ENCODE assay signal across 2 cellular contexts in the genomic region with DNA sequence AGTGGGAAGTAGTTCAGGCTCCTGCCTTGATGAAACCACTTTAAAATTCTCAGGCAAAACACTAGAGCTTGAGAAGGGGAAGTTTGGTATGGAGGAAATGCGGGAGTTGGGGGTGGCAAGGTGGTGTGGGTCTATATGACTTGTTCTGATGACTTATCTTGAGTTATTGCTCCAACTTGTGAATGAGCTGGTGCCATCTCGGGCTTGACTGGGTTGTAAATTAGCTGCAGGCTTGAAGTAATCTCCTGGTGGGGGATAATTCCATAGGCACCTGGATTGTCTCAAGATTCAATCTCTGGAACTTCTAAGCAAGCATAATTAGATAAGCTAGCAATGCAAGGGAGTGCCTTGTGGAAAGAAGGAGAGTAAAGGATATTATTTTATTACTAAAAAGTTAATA.
TF ChIP-seq lines count a peak whose summit lies in the region.

No MANE protein-coding gene starts in this region.

TF ChIP-seq in GM12878, 131 proteins besides CTCF, POLR2A, EP300 and RAD21:
- TF ChIP-seq, protein P1, sequence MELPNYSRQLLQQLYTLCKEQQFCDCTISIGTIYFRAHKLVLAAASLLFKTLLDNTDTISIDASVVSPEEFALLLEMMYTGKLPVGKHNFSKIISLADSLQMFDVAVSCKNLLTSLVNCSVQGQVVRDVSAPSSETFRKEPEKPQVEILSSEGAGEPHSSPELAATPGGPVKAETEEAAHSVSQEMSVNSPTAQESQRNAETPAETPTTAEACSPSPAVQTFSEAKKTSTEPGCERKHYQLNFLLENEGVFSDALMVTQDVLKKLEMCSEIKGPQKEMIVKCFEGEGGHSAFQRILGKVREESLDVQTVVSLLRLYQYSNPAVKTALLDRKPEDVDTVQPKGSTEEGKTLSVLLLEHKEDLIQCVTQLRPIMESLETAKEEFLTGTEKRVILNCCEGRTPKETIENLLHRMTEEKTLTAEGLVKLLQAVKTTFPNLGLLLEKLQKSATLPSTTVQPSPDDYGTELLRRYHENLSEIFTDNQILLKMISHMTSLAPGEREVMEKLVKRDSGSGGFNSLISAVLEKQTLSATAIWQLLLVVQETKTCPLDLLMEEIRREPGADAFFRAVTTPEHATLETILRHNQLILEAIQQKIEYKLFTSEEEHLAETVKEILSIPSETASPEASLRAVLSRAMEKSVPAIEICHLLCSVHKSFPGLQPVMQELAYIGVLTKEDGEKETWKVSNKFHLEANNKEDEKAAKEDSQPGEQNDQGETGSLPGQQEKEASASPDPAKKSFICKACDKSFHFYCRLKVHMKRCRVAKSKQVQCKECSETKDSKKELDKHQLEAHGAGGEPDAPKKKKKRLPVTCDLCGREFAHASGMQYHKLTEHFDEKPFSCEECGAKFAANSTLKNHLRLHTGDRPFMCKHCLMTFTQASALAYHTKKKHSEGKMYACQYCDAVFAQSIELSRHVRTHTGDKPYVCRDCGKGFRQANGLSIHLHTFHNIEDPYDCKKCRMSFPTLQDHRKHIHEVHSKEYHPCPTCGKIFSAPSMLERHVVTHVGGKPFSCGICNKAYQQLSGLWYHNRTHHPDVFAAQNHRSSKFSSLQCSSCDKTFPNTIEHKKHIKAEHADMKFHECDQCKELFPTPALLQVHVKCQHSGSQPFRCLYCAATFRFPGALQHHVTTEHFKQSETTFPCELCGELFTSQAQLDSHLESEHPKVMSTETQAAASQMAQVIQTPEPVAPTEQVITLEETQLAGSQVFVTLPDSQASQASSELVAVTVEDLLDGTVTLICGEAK (IDR thresholded peaks at IDR 0.05; ENCODE audit: borderline replicate concordance), result no peak
- no peak for TF ChIP-seq CBX3 (IDR thresholded peaks at IDR 0.05; ENCODE audit: borderline replicate concordance, low read depth)
- TF ChIP-seq ZZZ3 (IDR thresholded peaks at IDR 0.05; ENCODE audit: control insufficient read depth, insufficient read length, low read depth), result no peak
- no peak for TF ChIP-seq HCFC1 (IDR thresholded peaks at IDR 0.05; ENCODE audit: low read length)
- no peak for TF ChIP-seq RCOR1 (conservative IDR thresholded peaks at IDR 0.05; ENCODE audit: low read depth, low read length)

TF ChIP-seq in GM12891, 5 proteins besides CTCF, POLR2A, EP300 and RAD21:
- TF ChIP-seq SPI1 (IDR thresholded peaks at IDR 0.05; ENCODE audit: low read depth, low read length) (no peak), POLR2AphosphoS5 (IDR thresholded peaks at IDR 0.05; ENCODE audit: low read depth, low read length) (no peak), TAF1 (IDR thresholded peaks at IDR 0.05; ENCODE audit: low read depth, low read length) (no peak), PAX5 (IDR thresholded peaks at IDR 0.05; ENCODE audit: insufficient read depth, low read length, severe bottlenecking) (no peak), POU2F2 (IDR thresholded peaks at IDR 0.05; ENCODE audit: low read depth, low read length) (no peak)
